ENCODE assay signal across 29 cellular contexts in the genomic region with DNA sequence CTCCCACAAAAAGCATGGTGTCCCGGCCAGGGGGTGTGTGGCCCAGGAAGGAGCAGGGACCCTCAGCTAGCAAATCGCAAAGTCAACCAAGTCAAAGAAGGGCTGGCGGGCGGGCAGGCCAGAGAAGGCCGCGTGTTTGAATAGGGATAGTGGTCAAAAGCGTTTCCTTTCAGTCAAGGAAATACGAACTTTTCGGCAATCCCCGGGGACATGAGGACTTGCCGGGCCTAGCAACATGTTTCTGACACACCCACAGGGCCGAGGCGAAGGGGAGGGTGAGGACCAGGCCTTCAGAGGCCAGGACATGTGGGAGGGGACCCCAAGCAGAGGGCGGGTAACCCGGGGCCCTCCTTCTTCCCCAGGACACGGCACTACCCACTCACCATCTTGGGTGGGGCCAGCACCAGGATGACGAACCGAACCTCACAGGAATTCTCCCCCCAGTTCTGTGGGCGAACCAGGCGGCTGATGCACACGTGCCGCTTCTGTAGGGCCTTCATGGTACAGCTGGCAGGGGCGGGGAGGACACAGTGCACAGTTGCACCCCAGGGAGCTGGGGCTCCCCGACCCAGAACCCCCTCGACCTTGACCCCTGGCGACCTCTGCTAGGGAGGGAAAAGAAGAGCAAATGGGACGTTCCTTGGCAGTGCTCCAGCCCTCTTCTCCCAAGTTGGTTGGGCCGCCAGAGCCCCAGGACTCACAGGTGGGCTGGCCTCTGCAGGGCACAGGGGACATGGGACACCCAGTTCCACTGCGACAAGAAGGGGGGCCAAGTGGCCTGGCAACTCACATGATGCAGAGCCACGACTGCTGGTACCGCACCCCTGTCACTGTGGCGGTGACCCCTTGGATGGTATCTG.
"Had no signal": no experiment of that assay in that cellular context is flagged by ENCODE, and none has a peak within 500 bp of the region (broad histone marks: within the 10 kb centered on the region; RNA-seq: fewer than 3 reads in every experiment).

No MANE protein-coding gene starts in this region.

- H3K4me3 ChIP-seq: heart right ventricle, hepatocyte, left ventricle myocardium inferior, lung, pancreas, prostate gland, sigmoid colon, testis, tibial artery, upper lobe of right lung had no signal

- H3K27ac ChIP-seq: heart right ventricle, hepatocyte, left ventricle myocardium inferior, pancreas, prostate gland, sigmoid colon, testis, tibial artery, upper lobe of right lung had no signal

- H3K36me3 Mint-ChIP-seq: mesothelial cell of epicardium; naive B cell; stimulated activated memory B cell treated with anti-CD40 and anti-IgM and Interleukin-4, amounts not matched to agents 10 μg/mL and 1 μg/mL and 100 μg/mL, for 72 hours had no signal

- H3K27me3 ChIP-seq: testis had no signal

- H3K4me3 Mint-ChIP-seq: mesothelial cell of epicardium; naive B cell; nephron; neural crest cell; stimulated activated memory B cell treated with anti-CD40 and anti-IgM and Interleukin-4, amounts not matched to agents 10 μg/mL and 1 μg/mL and 100 μg/mL, for 72 hours; stimulated activated naive CD8-positive, alpha-beta T cell treated with anti-CD3 and anti-CD28 coated beads, Interleukin-15, amount 100 ng/mL, for 72 hours had no signal

- DNase-seq: heart right ventricle; islet precursor cell; left ventricle myocardium inferior; mesendoderm; naive B cell; posterior cingulate gyrus; retina; sigmoid colon; small intestine; stimulated activated CD4-positive, alpha-beta T cell treated with anti-CD3 and anti-CD28 coated beads, Interleukin-1b, Interleukin-23, amount 100 ng/mL, for 48 hours; stimulated activated CD4-positive, alpha-beta T cell treated with anti-CD3 and anti-CD28 coated beads, Interleukin-2, amount 100 ng/mL, for 48 hours; stimulated activated CD4-positive, alpha-beta T cell treated with anti-CD3 and anti-CD28 coated beads, Interleukin-4, amount 100 ng/mL, for 4 hours; stimulated activated CD8-positive, alpha-beta memory T cell treated with anti-CD3 and anti-CD28 coated beads, Interleukin-4, amount 100 ng/mL, for 48 hours; stimulated activated naive CD4-positive, alpha-beta T cell treated with Interleukin-2 at 50 U/mL for 16 hours; stimulated activated naive CD8-positive, alpha-beta T cell treated with anti-CD3 and anti-CD28 coated beads, Interleukin-15, amount 100 ng/mL, for 72 hours; testis; tibial artery; trophoblast cell; upper lobe of right lung had no signal

- H3K27ac Mint-ChIP-seq: mesothelial cell of epicardium; naive B cell; nephron; stimulated activated memory B cell treated with anti-CD40 and anti-IgM and Interleukin-4, amounts not matched to agents 10 μg/mL and 1 μg/mL and 100 μg/mL, for 72 hours; stimulated activated naive CD8-positive, alpha-beta T cell treated with anti-CD3 and anti-CD28 coated beads, Interleukin-15, amount 100 ng/mL, for 72 hours had no signal

- H3K9me3 Mint-ChIP-seq: mesothelial cell of epicardium; naive B cell; nephron; neural crest cell; stimulated activated memory B cell treated with anti-CD40 and anti-IgM and Interleukin-4, amounts not matched to agents 10 μg/mL and 1 μg/mL and 100 μg/mL, for 72 hours; stimulated activated naive CD8-positive, alpha-beta T cell treated with anti-CD3 and anti-CD28 coated beads, Interleukin-15, amount 100 ng/mL, for 72 hours had no signal

- H3K4me1 Mint-ChIP-seq: mesothelial cell of epicardium, nephron, neural crest cell had no signal

- ATAC-seq: heart right ventricle; pancreas; right cardiac atrium; stimulated activated memory B cell treated with anti-CD40 and anti-IgM and Interleukin-4, amounts not matched to agents 10 μg/mL and 1 μg/mL and 100 μg/mL, for 72 hours; stimulated activated naive CD8-positive, alpha-beta T cell treated with anti-CD3 and anti-CD28 coated beads, Interleukin-15, amount 100 ng/mL, for 72 hours; upper lobe of right lung had no signal

- H3K36me3 ChIP-seq: heart right ventricle, left ventricle myocardium inferior, pancreas, prostate gland, sigmoid colon, tibial artery, upper lobe of right lung had no signal

- H3K9me3 ChIP-seq: heart right ventricle, left ventricle myocardium inferior, pancreas, prostate gland, sigmoid colon, testis, tibial artery, upper lobe of right lung had no signal

- FAIRE-seq: pancreas, small intestine, urothelium cell line had no signal

- H3K79me2 ChIP-seq: hepatocyte had no signal

- H2AFZ ChIP-seq: hepatocyte had no signal

- H3K4me2 ChIP-seq: hepatocyte had no signal

- H3K4me1 ChIP-seq: pancreas, prostate gland had no signal
